Comparison of ENCODE assay signal across 17 cellular contexts in genomic region chr2:59449264-59449663, GRCh38.
DNase-seq lines count a peak whose midpoint lies in the region; ATAC-seq, FAIRE-seq and TF ChIP-seq lines count a peak whose summit lies in the region.
"Had no signal": no experiment of that assay in that cellular context is flagged by ENCODE, and none has a peak within 500 bp of the region (broad histone marks: within the 10 kb centered on the region; RNA-seq: fewer than 3 reads in every experiment).

No MANE protein-coding gene starts in this region.

- TF ChIP-seq RAD21 in GM12878 (IDR thresholded peaks at IDR 0.05; ENCODE audit: insufficient read depth, low read depth, low read length): peak; percentile 27; the same call in 1 of the 2 replicates
- TF ChIP-seq RAD21 in liver (IDR thresholded peaks at IDR 0.05): peak; percentile 54 to 65

- POLR2A ChIA-PET in GM12878 (lab: Charles Lee): no interaction called here

- SMC1A ChIA-PET in GM12878 (lab: Charles Lee; ENCODE audit: uncharacterized antibody, unreplicated experiment): interaction anchor here (0.7 kb wide), 1 partner anchor 16 kb away, joined by 3 read pairs; no protein-coding TSS in a partner anchor

- FAIRE-seq in GM12878 (lab: Jason Lieb, UNC): no peak
- FAIRE-seq: astrocyte, frontal cortex, GM18507 had no signal

- intact Hi-C loops in GM12878 (cut with micrococcal nuclease; ENCODE audit: unreplicated experiment) (loop anchor here (10.0 kb wide), 1 partner anchor 1106 kb away; the partner anchor contains the start of gene BCL11A), sciatic nerve (cut with DNase I) (no loop called here)
- intact Hi-C loops in activated naive CD4-positive, alpha-beta T cell treated with anti-CD3 and anti-CD28 coated beads for 36 hours (cut with micrococcal nuclease): loop anchor here (10.0 kb wide), 1 partner anchor 706 kb away; no protein-coding TSS in a partner anchor

- H3K27ac ChIP-seq in Karpas-422 (ENCODE audit: low read length): no peak overlapping the region
- no peak overlapping the region for H3K27ac ChIP-seq in GM12878 (ENCODE audit: control insufficient read depth, insufficient read depth)
- H3K27ac ChIP-seq in liver (ENCODE audit: low read depth in 1 of 2, low read length in 2 of 2): no peak overlapping the region

- H3K4me2 ChIP-seq in Karpas-422 (ENCODE audit: low read depth, low read length, poor library complexity, severe bottlenecking) (no peak overlapping the region), GM12878 (ENCODE audit: control insufficient read depth, insufficient read depth) (no peak overlapping the region)

- H3K9me2 ChIP-seq in Karpas-422 (replicated peaks; ENCODE audit: insufficient read depth, low read length): no peaks in the 10 kb centered on the region

- ATAC-seq in GM12878 (no peak), sciatic nerve (no peak), GM19324 (IDR thresholded peaks at IDR 0.05; ENCODE audit: low FRiP score, unreplicated experiment) (no peak)

- H3K4me1 ChIP-seq in Karpas-422 (ENCODE audit: low read length) (no peaks in the 10 kb centered on the region), GM12878 (ENCODE audit: control insufficient read depth, insufficient read depth, low read length) (no peaks in the 10 kb centered on the region), liver (ENCODE audit: control insufficient read depth in 4 of 4, insufficient read depth in 4 of 4, low read length in 3 of 4) (no peaks in the 10 kb centered on the region)
- H3K4me1 ChIP-seq: BE2C had no signal

- DNase-seq in GM06990 (ENCODE audit: extremely low read depth, insufficient read length): no peak
- peak; percentile 62 for DNase-seq in Karpas-422
- no peak for DNase-seq in GM12878 (ENCODE audit: low read depth, low spot score)
- no peak for DNase-seq in sciatic nerve (ENCODE audit: low spot score)
- DNase-seq in stimulated activated CD4-positive, alpha-beta T cell treated with anti-CD3 and anti-CD28 coated beads, Interleukin-12 subunit alpha, Interleukin-12 subunit beta, amount 100 ng/mL, for 4 hours: no peak
- no peak for DNase-seq in activated naive CD4-positive, alpha-beta T cell treated with anti-CD3 and anti-CD28 coated beads for 36 hours
- DNase-seq: activated CD4-positive, alpha-beta T cell treated with anti-CD3 and anti-CD28 coated beads for 4 hours; activated effector memory CD4-positive, alpha-beta T cell treated with Interleukin-2 at 50 U/mL for 16 hours; BE2C; NCI-H1694; NCI-H774; substantia nigra had no signal

- no peaks in the 10 kb centered on the region for H3K36me3 Mint-ChIP-seq in activated naive CD4-positive, alpha-beta T cell treated with anti-CD3 and anti-CD28 coated beads for 36 hours (ENCODE audit: low read depth)

- no peaks in the 10 kb centered on the region for H3K27me3 Mint-ChIP-seq in activated naive CD4-positive, alpha-beta T cell treated with anti-CD3 and anti-CD28 coated beads for 36 hours (ENCODE audit: low read depth)

- RAD21 ChIA-PET in GM12878 (lab: Charles Lee; ENCODE audit: unreplicated experiment): no interaction called here

- H3K4me3 Mint-ChIP-seq in activated naive CD4-positive, alpha-beta T cell treated with anti-CD3 and anti-CD28 coated beads for 36 hours: no peak overlapping the region

- H3K27ac Mint-ChIP-seq in activated naive CD4-positive, alpha-beta T cell treated with anti-CD3 and anti-CD28 coated beads for 36 hours: no peak overlapping the region

- no peak for TF ChIP-seq POLR2A in GM12878 (IDR thresholded peaks at IDR 0.05; ENCODE audit: low read depth, low read length)

- peak; percentile 17 for TF ChIP-seq CTCF in GM06990 (IDR thresholded peaks at IDR 0.05; ENCODE audit: insufficient read depth, low read length, poor library complexity, severe bottlenecking)
- TF ChIP-seq CTCF in GM12878 (IDR thresholded peaks at IDR 0.05 in 2 of 3, conservative IDR thresholded peaks at IDR 0.05 in 1 of 3; ENCODE audit: control insufficient read depth in 2 of 3, extremely low read depth in 1 of 3, insufficient read depth in 1 of 3, low read depth in 3 of 3, low read length in 3 of 3): no peak; a peak in 2 of 6 replicates
- TF ChIP-seq CTCF in liver (IDR thresholded peaks at IDR 0.05; ENCODE audit: low read depth, low read length, missing input control): no peak

- no peaks in the 10 kb centered on the region for H3K36me3 ChIP-seq in GM06990 (ENCODE audit: control insufficient read depth, insufficient read depth, low read length)
- no peaks in the 10 kb centered on the region for H3K36me3 ChIP-seq in Karpas-422 (ENCODE audit: insufficient read depth, low read length)
- H3K36me3 ChIP-seq in GM12878 (ENCODE audit: control insufficient read depth in 2 of 2, insufficient read depth in 2 of 2, low read length in 1 of 2): no peaks in the 10 kb centered on the region
- H3K36me3 ChIP-seq in liver (ENCODE audit: control insufficient read depth in 4 of 4, insufficient read depth in 3 of 4, low read depth in 1 of 4, low read length in 3 of 4): no peaks in the 10 kb centered on the region
- H3K36me3 ChIP-seq: BE2C had no signal

- H3K9ac ChIP-seq in Karpas-422 (ENCODE audit: low read length) (no peak overlapping the region), GM12878 (ENCODE audit: control insufficient read depth, insufficient read depth, low read length) (no peak overlapping the region), liver (ENCODE audit: low read depth in 1 of 2, low read length in 2 of 2) (no peak overlapping the region)

- H2AFZ ChIP-seq in Karpas-422 (ENCODE audit: low read length) (no peak overlapping the region), GM12878 (ENCODE audit: control insufficient read depth, low read depth, low read length) (no peak overlapping the region)

- BruUV-seq in GM12878 (replicated peaks; lab: Mats Ljungman, UMichigan): no TSS peak

- H3K27me3 ChIP-seq in GM06990 (replicated peaks; ENCODE audit: control insufficient read depth, insufficient read depth, low read length): no peaks in the 10 kb centered on the region
- H3K27me3 ChIP-seq in Karpas-422 (ENCODE audit: low read length): no peaks in the 10 kb centered on the region
- H3K27me3 ChIP-seq in GM12878 (replicated peaks in 1 of 2; ENCODE audit: control insufficient read depth in 2 of 2, insufficient read depth in 2 of 2, low read length in 1 of 2): no peaks in the 10 kb centered on the region
- no peaks in the 10 kb centered on the region for H3K27me3 ChIP-seq in liver (ENCODE audit: control insufficient read depth in 4 of 4, insufficient read depth in 4 of 4, low read length in 3 of 4)
- H3K27me3 ChIP-seq: BE2C had no signal

- H3K9me3 Mint-ChIP-seq in activated naive CD4-positive, alpha-beta T cell treated with anti-CD3 and anti-CD28 coated beads for 36 hours: no peaks in the 10 kb centered on the region

- H3K4me3 ChIP-seq in GM06990 (replicated peaks; ENCODE audit: low read depth, low read length) (no peak overlapping the region), Karpas-422 (ENCODE audit: low read length) (no peak overlapping the region), GM12878 (no peak overlapping the region), liver (ENCODE audit: low read depth in 1 of 3, low read length in 3 of 3) (no peak overlapping the region)

- H3K9me3 ChIP-seq in Karpas-422 (ENCODE audit: low read length): no peaks in the 10 kb centered on the region
- no peaks in the 10 kb centered on the region for H3K9me3 ChIP-seq in GM12878 (replicated peaks; ENCODE audit: control insufficient read depth, insufficient read depth, low read length)
- no peaks in the 10 kb centered on the region for H3K9me3 ChIP-seq in liver (ENCODE audit: control insufficient read depth in 4 of 4, low read length in 3 of 4)
- H3K9me3 ChIP-seq: BE2C had no signal

- H3K79me2 ChIP-seq in Karpas-422 (ENCODE audit: low read length) (no peaks in the 10 kb centered on the region), GM12878 (ENCODE audit: control insufficient read depth, insufficient read depth, low read length) (no peaks in the 10 kb centered on the region)

- 0% methylated on average over 1 of the region's 1 CpG for WGBS in GM12878 (ENCODE audit: insufficient coverage, insufficient replicate concordance, low lambda C conversion rate, missing lambda C conversion rate)
- 81% methylated on average over 1 of the region's 1 CpG for WGBS in liver

- CTCF ChIA-PET in GM12878 (lab: Yijun Ruan, JAX): interaction anchor here (1.5 kb wide), 1 partner anchor 12 kb away, joined by 5 read pairs; no protein-coding TSS in a partner anchor
- CTCF ChIA-PET in activated naive CD4-positive, alpha-beta T cell treated with anti-CD3 and anti-CD28 coated beads for 36 hours (lab: Charles Lee): interaction anchor here (0.6 kb wide), 1 partner anchor 219 kb away, joined by 3 read pairs; no protein-coding TSS in a partner anchor

- in situ Hi-C loops in GM12878 (cut with MboI): no loop called here

- H3K4me1 Mint-ChIP-seq in activated naive CD4-positive, alpha-beta T cell treated with anti-CD3 and anti-CD28 coated beads for 36 hours (ENCODE audit: low read depth): no peaks in the 10 kb centered on the region

- H4K20me1 ChIP-seq in Karpas-422 (ENCODE audit: insufficient read depth, low read depth, low read length) (no peaks in the 10 kb centered on the region), GM12878 (ENCODE audit: control insufficient read depth, insufficient read depth) (no peaks in the 10 kb centered on the region)

- no peak for TF ChIP-seq EP300 in GM12878 (IDR thresholded peaks at IDR 0.05; ENCODE audit: borderline replicate concordance in 1 of 2, control insufficient read depth in 1 of 2, low read depth in 2 of 2, low read length in 2 of 2)

TF ChIP-seq in GM12878, 131 proteins besides CTCF, POLR2A, EP300 and RAD21 (continues in another document):
- no peak for TF ChIP-seq TAF1 (IDR thresholded peaks at IDR 0.05; ENCODE audit: borderline replicate concordance, low read depth, low read length)
- no peak for TF ChIP-seq ATF7 (IDR thresholded peaks at IDR 0.05; ENCODE audit: low read depth)
- TF ChIP-seq RCOR1 (conservative IDR thresholded peaks at IDR 0.05; ENCODE audit: low read depth, low read length): no peak

TF ChIP-seq in liver, 16 proteins besides CTCF, POLR2A, EP300 and RAD21 (continues in another document):
- TF ChIP-seq YY1 (IDR thresholded peaks at IDR 0.05): no peak
- TF ChIP-seq ZBTB33 (IDR thresholded peaks at IDR 0.05): no peak
- no peak for TF ChIP-seq NR2F2 (IDR thresholded peaks at IDR 0.05)
- TF ChIP-seq TAF1 (conservative IDR thresholded peaks at IDR 0.05): no peak
- no peak for TF ChIP-seq JUND (IDR thresholded peaks at IDR 0.05)
